ENCODE assay signal across 2 cellular contexts in genomic region chr4:16443504-16444088, GRCh38.
TF ChIP-seq lines count a peak whose summit lies in the region.

No MANE protein-coding gene starts in this region.

TF ChIP-seq in HCT116, 20 proteins besides CTCF, POLR2A, EP300 and RAD21:
- TF ChIP-seq YY1 (IDR thresholded peaks at IDR 0.05; ENCODE audit: extremely low read depth, insufficient replicate concordance, low read depth, low read length) (no peak), EZH2 (IDR thresholded peaks at IDR 0.05) (no peak)

TF ChIP-seq in H1, 55 proteins besides CTCF, POLR2A, EP300 and RAD21:
- TF ChIP-seq HDAC2 (IDR thresholded peaks at IDR 0.05; ENCODE audit: borderline replicate concordance in 1 of 2, low read depth in 2 of 2, low read length in 2 of 2): no peak
- TF ChIP-seq HDAC6 (IDR thresholded peaks at IDR 0.05; ENCODE audit: low read depth, low read length): no peak
- TF ChIP-seq SAP30 (IDR thresholded peaks at IDR 0.05; ENCODE audit: insufficient read depth, insufficient replicate concordance, low read length): no peak
- TF ChIP-seq NANOG (IDR thresholded peaks at IDR 0.05; ENCODE audit: insufficient read depth, low read depth, low read length, poor library complexity, severe bottlenecking): no peak
- no peak for TF ChIP-seq RBBP5 (IDR thresholded peaks at IDR 0.05; ENCODE audit: borderline replicate concordance, low read depth, low read length)
- TF ChIP-seq TBP (IDR thresholded peaks at IDR 0.05; ENCODE audit: low read depth, low read length): no peak
- no peak for TF ChIP-seq KDM4A (IDR thresholded peaks at IDR 0.05; ENCODE audit: low read depth, low read length, severe bottlenecking)
- no peak for TF ChIP-seq CBX8 (IDR thresholded peaks at IDR 0.05; ENCODE audit: borderline replicate concordance, low read depth, low read length)
- no peak for TF ChIP-seq EZH2 (IDR thresholded peaks at IDR 0.05; ENCODE audit: low read depth, low read length, severe bottlenecking)
- TF ChIP-seq CTBP2 (IDR thresholded peaks at IDR 0.05; ENCODE audit: borderline replicate concordance, insufficient read depth, insufficient read length, low read length): no peak
- TF ChIP-seq BCL11A (IDR thresholded peaks at IDR 0.05; ENCODE audit: low read depth in 2 of 2, low read length in 2 of 2): no peak
- no peak for TF ChIP-seq SIN3A (conservative IDR thresholded peaks at IDR 0.05 in 1 of 2, IDR thresholded peaks at IDR 0.05 in 1 of 2; ENCODE audit: low read depth in 1 of 2, low read length in 2 of 2)
- TF ChIP-seq YY1 (IDR thresholded peaks at IDR 0.05; ENCODE audit: low read depth, low read length): no peak
- no peak for TF ChIP-seq GTF2F1 (IDR thresholded peaks at IDR 0.05; ENCODE audit: borderline replicate concordance, low read depth, low read length)
